Comparison of ENCODE assay signal across 13 cellular contexts in genomic region chr10:35387768-35388167, GRCh38. TPM values are rescaled to one million over a fixed set of nuclear protein-coding genes. Genes with fewer than 3 reads are reported as not detected.
A peak's percentile ranks its signal among the peaks of the same experiment; 100 is the strongest.
DNase-seq lines count a peak whose midpoint lies in the region; ATAC-seq, FAIRE-seq and TF ChIP-seq lines count a peak whose summit lies in the region.
"Had no signal": no experiment of that assay in that cellular context is flagged by ENCODE, and none has a peak within 500 bp of the region (broad histone marks: within the 10 kb centered on the region; RNA-seq: fewer than 3 reads in every experiment).

No MANE protein-coding gene starts in this region.

- BruUV-seq in A673 (replicated peaks; lab: Mats Ljungman, UMichigan), result no TSS peak

- CTCF ChIA-PET in A673 (lab: Charles Lee), result no interaction called here
- CTCF ChIA-PET in activated CD8-positive, alpha-beta T cell treated with anti-CD3 and anti-CD28 coated beads, Interleukin-2, amount 10 ng/mL, durations not matched to agents 7 days and 5 days (lab: Charles Lee), result no interaction called here

- H3K36me3 Mint-ChIP-seq in activated CD8-positive, alpha-beta T cell treated with anti-CD3 and anti-CD28 coated beads, Interleukin-2, amount 10 ng/mL, durations not matched to agents 7 days and 5 days (ENCODE audit: low read depth), result peaks cover 26% of the 10 kb centered on the region

- H3K27me3 Mint-ChIP-seq in activated CD8-positive, alpha-beta T cell treated with anti-CD3 and anti-CD28 coated beads, Interleukin-2, amount 10 ng/mL, durations not matched to agents 7 days and 5 days (ENCODE audit: low read depth), result no peaks in the 10 kb centered on the region

- peak overlapping the region; percentile 74 for H3K27ac ChIP-seq in A673 (ENCODE audit: low read depth, low read length, poor library complexity, severe bottlenecking)
- H3K27ac ChIP-seq in prostate gland, result no peak overlapping the region
- H3K27ac ChIP-seq: suprapubic skin had no signal

- H3K9me3 ChIP-seq in A673 (ENCODE audit: low read depth, low read length, poor library complexity, severe bottlenecking) (peaks cover 28% of the 10 kb centered on the region), prostate gland (no peaks in the 10 kb centered on the region)
- H3K9me3 ChIP-seq: suprapubic skin had no signal

- peaks cover 20% of the 10 kb centered on the region for H3K4me1 Mint-ChIP-seq in activated CD8-positive, alpha-beta T cell treated with anti-CD3 and anti-CD28 coated beads, Interleukin-2, amount 10 ng/mL, durations not matched to agents 7 days and 5 days (ENCODE audit: low read depth)

- peak; percentile 85 for ATAC-seq in GM19438 (IDR thresholded peaks at IDR 0.05; ENCODE audit: low read depth, unreplicated experiment)
- peak; percentile 80 for ATAC-seq in HG03135 (IDR thresholded peaks at IDR 0.05; ENCODE audit: unreplicated experiment)
- ATAC-seq in activated CD8-positive, alpha-beta T cell treated with anti-CD3 and anti-CD28 coated beads, Interleukin-2, amount 10 ng/mL, durations not matched to agents 7 days and 5 days, result no peak

- peaks cover 14% of the 10 kb centered on the region for H3K9me3 Mint-ChIP-seq in activated CD8-positive, alpha-beta T cell treated with anti-CD3 and anti-CD28 coated beads, Interleukin-2, amount 10 ng/mL, durations not matched to agents 7 days and 5 days (ENCODE audit: insufficient read depth)

- peaks cover 23% of the 10 kb centered on the region for H3K4me1 ChIP-seq in A673 (ENCODE audit: insufficient read depth, low read length, poor library complexity, severe bottlenecking)
- H3K4me1 ChIP-seq in prostate gland (replicated peaks), result peaks cover 4% of the 10 kb centered on the region

- H3K27me3 ChIP-seq in A673 (replicated peaks; ENCODE audit: insufficient read depth, low read depth, low read length, poor library complexity) (no peaks in the 10 kb centered on the region), bronchial epithelial cell (ENCODE audit: control insufficient read depth, insufficient read depth, low read length) (no peaks in the 10 kb centered on the region), prostate gland (replicated peaks; ENCODE audit: insufficient read depth) (no peaks in the 10 kb centered on the region)
- H3K27me3 ChIP-seq: BE2C, right lobe of liver, suprapubic skin had no signal

- H3K27ac Mint-ChIP-seq in activated CD8-positive, alpha-beta T cell treated with anti-CD3 and anti-CD28 coated beads, Interleukin-2, amount 10 ng/mL, durations not matched to agents 7 days and 5 days, result no peak overlapping the region

- no peak overlapping the region for H3K4me3 Mint-ChIP-seq in activated CD8-positive, alpha-beta T cell treated with anti-CD3 and anti-CD28 coated beads, Interleukin-2, amount 10 ng/mL, durations not matched to agents 7 days and 5 days

- 51% methylated on average over 2 of the region's 2 CpGs for WGBS in prostate gland

- H3K36me3 ChIP-seq in A673 (ENCODE audit: insufficient read depth, low read length, poor library complexity, severe bottlenecking) (no peaks in the 10 kb centered on the region), bronchial epithelial cell (ENCODE audit: control insufficient read depth, insufficient read depth, low read length) (no peaks in the 10 kb centered on the region), prostate gland (no peaks in the 10 kb centered on the region)
- H3K36me3 ChIP-seq: BE2C, right lobe of liver, suprapubic skin had no signal

- FAIRE-seq in bronchial epithelial cell (lab: Jason Lieb, UNC), result no peak

- TF ChIP-seq CTCF in A673 (conservative IDR thresholded peaks at IDR 0.05; ENCODE audit: low read depth, low read length), result no peak
- no peak for TF ChIP-seq CTCF in bronchial epithelial cell (IDR thresholded peaks at IDR 0.05; ENCODE audit: insufficient read depth, low read length, severe bottlenecking)
- no peak for TF ChIP-seq CTCF in prostate gland (IDR thresholded peaks at IDR 0.05)

- no peak for DNase-seq in A673 (ENCODE audit: low spot score)
- DNase-seq in bronchial epithelial cell (ENCODE audit: low read depth), result peak; percentile 78
- DNase-seq in prostate gland (ENCODE audit: low spot score), result no peak
- no peak for DNase-seq in RPMI8226
- no peak for DNase-seq in activated CD8-positive, alpha-beta T cell treated with anti-CD3 and anti-CD28 coated beads, Interleukin-2, amount 10 ng/mL, durations not matched to agents 7 days and 5 days
- DNase-seq in NK-92 (lab: John Stamatoyannopoulos, UW; ENCODE audit: unreplicated experiment), result no peak
- DNase-seq: activated T-cell treated with anti-CD3 and anti-CD28 coated beads, Interleukin-2, amount 50 U/mL, for 1 hour; BE2C; OCI-M1; right lobe of liver had no signal

- POLR2A ChIA-PET in A673 (lab: Charles Lee; ENCODE audit: low non-redundant PET), result no interaction called here
- POLR2A ChIA-PET in activated CD8-positive, alpha-beta T cell treated with anti-CD3 and anti-CD28 coated beads, Interleukin-2, amount 10 ng/mL, durations not matched to agents 7 days and 5 days (lab: Charles Lee), result no interaction called here

- intact Hi-C loops in A673 (cut with micrococcal nuclease; ENCODE audit: unreplicated experiment), result no loop called here
- intact Hi-C loops in prostate gland (cut with DNase I), result no loop called here

- H3K4me3 ChIP-seq in A673 (ENCODE audit: low read depth, low read length, poor library complexity, severe bottlenecking), result no peak overlapping the region
- no peak overlapping the region for H3K4me3 ChIP-seq in bronchial epithelial cell (ENCODE audit: low read depth, low read length)
- H3K4me3 ChIP-seq in prostate gland, result no peak overlapping the region
- H3K4me3 ChIP-seq: right lobe of liver, suprapubic skin had no signal

- no peak for TF ChIP-seq POLR2A in prostate gland (IDR thresholded peaks at IDR 0.05)

RNA-seq across cellular contexts. Expression of gene CCNY, which starts 51.5 kb away (rescaled TPM):
- total RNA-seq in A673 (2021) (84.8 and 85.8 TPM in 2 replicates), bronchial epithelial cell (66.3 and 80.6 TPM in 2 replicates), prostate gland (10 to 100 TPM; 31.6 to 54.0 TPM)
- 10 to 100 TPM; 55.6 to 64.1 TPM for total RNA-seq in activated CD8-positive, alpha-beta T cell treated with anti-CD3 and anti-CD28 coated beads, Interleukin-2, amount 10 ng/mL, durations not matched to agents 7 days and 5 days
